Comparison of ENCODE assay signal across 8 cellular contexts in the genomic region with DNA sequence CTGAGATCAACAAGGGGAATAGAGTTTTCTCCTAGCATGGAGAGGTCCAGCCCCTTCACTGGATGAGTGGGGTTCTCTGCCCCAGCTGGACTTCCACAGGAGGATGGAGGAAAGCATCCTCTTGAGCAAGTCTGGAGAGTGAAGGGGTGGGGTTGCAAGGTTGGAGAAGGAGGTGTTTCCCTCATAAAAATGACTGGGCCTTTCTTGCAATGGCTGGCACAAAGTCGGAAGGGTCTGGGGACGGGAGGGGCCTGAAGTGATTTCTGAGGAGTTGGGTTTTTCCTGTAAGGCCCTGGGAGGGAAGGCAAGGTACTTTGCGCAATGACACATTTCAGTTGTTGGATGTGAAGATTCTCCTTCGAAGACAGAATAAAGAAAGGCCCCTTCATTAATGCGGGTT. TPM values are rescaled to one million over a fixed set of nuclear protein-coding genes. Genes with fewer than 3 reads are reported as not detected.
A peak's percentile ranks its signal among the peaks of the same experiment; 100 is the strongest.
DNase-seq lines count a peak whose midpoint lies in the region; ATAC-seq, FAIRE-seq and TF ChIP-seq lines count a peak whose summit lies in the region.

No MANE protein-coding gene starts in this region.

- H3K4me1 ChIP-seq in HUES48 (ENCODE audit: control insufficient read depth, insufficient read depth, low read length): peaks cover 29% of the 10 kb centered on the region
- peaks cover 23% of the 10 kb centered on the region for H3K4me1 ChIP-seq in astrocyte (ENCODE audit: insufficient read depth, low read length)
- H3K4me1 ChIP-seq in smooth muscle cell (ENCODE audit: low read depth): peaks cover 7% of the 10 kb centered on the region
- no peaks in the 10 kb centered on the region for H3K4me1 ChIP-seq in foreskin keratinocyte

- H3K4me3 ChIP-seq in HUES48 (ENCODE audit: low read depth, low read length) (peak overlapping the region; percentile 76), astrocyte (ENCODE audit: insufficient read depth, low read depth, low read length) (peak overlapping the region; percentile 69), smooth muscle cell (peak overlapping the region; percentile 97)

- no peak for FAIRE-seq in astrocyte (lab: Jason Lieb, UNC)

- TF ChIP-seq CTCF in astrocyte (IDR thresholded peaks at IDR 0.05; ENCODE audit: insufficient read depth, low read depth, low read length) (no peak), smooth muscle cell (IDR thresholded peaks at IDR 0.05; ENCODE audit: borderline replicate concordance, insufficient read depth, poor library complexity, severe bottlenecking) (no peak), foreskin keratinocyte (conservative IDR thresholded peaks at IDR 0.05) (no peak)

- no peaks in the 10 kb centered on the region for H3K36me3 Mint-ChIP-seq in astrocyte (ENCODE audit: low read depth, unreplicated experiment)

- WGBS in smooth muscle cell (ENCODE audit: low lambda C conversion rate): 24% methylated on average over 5 of the region's 5 CpGs

- H3K27ac ChIP-seq in HUES48 (ENCODE audit: low read depth, low read length) (peak overlapping the region; percentile 65), astrocyte (ENCODE audit: low read depth, low read length) (no peak overlapping the region), smooth muscle cell (ENCODE audit: low read depth) (peak overlapping the region; percentile 42), foreskin keratinocyte (no peak overlapping the region)

- H3K36me3 ChIP-seq in HUES48 (ENCODE audit: control insufficient read depth, insufficient read depth, low read length) (no peaks in the 10 kb centered on the region), astrocyte (ENCODE audit: insufficient read depth, low read length) (no peaks in the 10 kb centered on the region), smooth muscle cell (ENCODE audit: low read depth) (no peaks in the 10 kb centered on the region)

- H2AFZ ChIP-seq in astrocyte (ENCODE audit: low read depth, low read length) (peak overlapping the region; percentile 96), smooth muscle cell (ENCODE audit: low read depth) (peak overlapping the region; percentile 97)

- no peak overlapping the region for H3K27ac Mint-ChIP-seq in astrocyte (ENCODE audit: unreplicated experiment)

- H3K27me3 ChIP-seq in HUES48 (ENCODE audit: control insufficient read depth, insufficient read depth, low read length) (no peaks in the 10 kb centered on the region), astrocyte (ENCODE audit: insufficient read depth, low read length) (no peaks in the 10 kb centered on the region), smooth muscle cell (ENCODE audit: low read depth) (no peaks in the 10 kb centered on the region), foreskin keratinocyte (no peaks in the 10 kb centered on the region)

- no peaks in the 10 kb centered on the region for H3K79me2 ChIP-seq in astrocyte (ENCODE audit: insufficient read depth, low read length)
- H3K79me2 ChIP-seq in smooth muscle cell (ENCODE audit: low read depth): no peaks in the 10 kb centered on the region

- H3K9ac ChIP-seq in HUES48 (ENCODE audit: low read depth, low read length) (0 out of 2 replicates have a peak overlapping the region, but pooled peaks have one; percentile 32), astrocyte (ENCODE audit: low read length) (peak overlapping the region; percentile 80), smooth muscle cell (ENCODE audit: low read depth) (peak overlapping the region; percentile 36)

- H3K9me3 ChIP-seq in HUES48 (ENCODE audit: control insufficient read depth, insufficient read depth, low read length): 0 out of 2 replicates have a peak, but pooled peaks cover 7% of the 10 kb centered on the region
- H3K9me3 ChIP-seq in astrocyte (ENCODE audit: insufficient read depth, low read depth, low read length): peaks cover 4% of the 10 kb centered on the region
- no peaks in the 10 kb centered on the region for H3K9me3 ChIP-seq in smooth muscle cell (replicated peaks; ENCODE audit: low read depth)

- DNase-seq in astrocyte (ENCODE audit: low read depth) (no peak), iPS-NIHi11 (ENCODE audit: low spot score) (peak; percentile 9), smooth muscle cell (lab: John Stamatoyannopoulos, UW; ENCODE audit: unreplicated experiment) (no peak), foreskin keratinocyte (no peak)

- no peak for ATAC-seq in GM19463 (IDR thresholded peaks at IDR 0.05; ENCODE audit: unreplicated experiment)
- no peak for ATAC-seq in HG02981 (IDR thresholded peaks at IDR 0.05; ENCODE audit: unreplicated experiment)
- no peak for ATAC-seq in GM19455 (IDR thresholded peaks at IDR 0.05; ENCODE audit: unreplicated experiment)
- ATAC-seq in foreskin keratinocyte: no peak

- H3K4me3 Mint-ChIP-seq in astrocyte (ENCODE audit: unreplicated experiment): peak overlapping the region; percentile 96

- peak overlapping the region; percentile 99 for H3K4me2 ChIP-seq in astrocyte (ENCODE audit: low read length)
- H3K4me2 ChIP-seq in smooth muscle cell: peak overlapping the region; percentile 90

- peaks cover 3% of the 10 kb centered on the region for H3K9me3 Mint-ChIP-seq in astrocyte (ENCODE audit: unreplicated experiment)

- peaks cover 3% of the 10 kb centered on the region for H3K4me1 Mint-ChIP-seq in astrocyte (ENCODE audit: low read depth, unreplicated experiment)

- peaks cover 9% of the 10 kb centered on the region for H3F3A ChIP-seq in smooth muscle cell (ENCODE audit: low read depth)

- H4K20me1 ChIP-seq in astrocyte (ENCODE audit: insufficient read depth, low read length): no peaks in the 10 kb centered on the region
- no peaks in the 10 kb centered on the region for H4K20me1 ChIP-seq in smooth muscle cell (ENCODE audit: low read depth)

- H3K27me3 Mint-ChIP-seq in astrocyte (ENCODE audit: low read depth, unreplicated experiment): no peaks in the 10 kb centered on the region

RNA-seq across cellular contexts. Expression of a gene that starts 0.9 kb away (rescaled TPM):
- 7.4 and 8.2 TPM in 2 replicates for total RNA-seq in astrocyte
- total RNA-seq in smooth muscle cell: 6.0 and 6.9 TPM in 2 replicates
- polyA plus RNA-seq in smooth muscle cell: 6.1 and 7.6 TPM in 2 replicates
- 3.0 and 3.7 TPM in 2 replicates for total RNA-seq in foreskin keratinocyte
- polyA plus RNA-seq in foreskin keratinocyte: 1.3 and 1.6 TPM in 2 replicates

Comparison
In these comparisons a context has a peak if more than half of its experiments do, and no peak if none do; other contexts are left out.
1. H3K27ac ChIP-seq: peak in HUES48 (single experiment) and smooth muscle cell (single experiment); none in astrocyte (single experiment) and foreskin keratinocyte (single experiment).
2. Peak in every context shown above with its lines, with median percentiles within 50 percentile points of each other: H3K4me3 ChIP-seq and H3K9ac ChIP-seq.